In genomic region chr20:25051386-25052155, GRCh38 we compare ENCODE assay signal across 1 cellular context.
TF ChIP-seq lines count a peak whose summit lies in the region.

No MANE protein-coding gene starts in this region.

TF ChIP-seq in H1, 55 proteins besides CTCF, POLR2A, EP300 and RAD21 (continued from another document):
- TF ChIP-seq NRF1 (IDR thresholded peaks at IDR 0.05; ENCODE audit: low read depth, low read length), result no peak
- TF ChIP-seq SIN3A (conservative IDR thresholded peaks at IDR 0.05 in 1 of 2, IDR thresholded peaks at IDR 0.05 in 1 of 2; ENCODE audit: low read depth in 1 of 2, low read length in 2 of 2), result no peak
- no peak for TF ChIP-seq ZNF274 (IDR thresholded peaks at IDR 0.05; ENCODE audit: borderline replicate concordance, extremely low read depth, low read length)
- no peak for TF ChIP-seq SIRT6 (IDR thresholded peaks at IDR 0.05; ENCODE audit: low read length)
- TF ChIP-seq JUN (IDR thresholded peaks at IDR 0.05; ENCODE audit: low read depth, low read length), result no peak
